5 cellular contexts compared by ENCODE assay signal in genomic region chr14:78178971-78179370, GRCh38.
"Had no signal": no experiment of that assay in that cellular context is flagged by ENCODE, and none has a peak within 500 bp of the region (broad histone marks: within the 10 kb centered on the region; RNA-seq: fewer than 3 reads in every experiment).

No MANE protein-coding gene starts in this region.

- DNase-seq: GM23248, GOT3, H7, HFFc6 had no signal

- FAIRE-seq: HepG2 had no signal
